1 cellular context compared by ENCODE assay signal in the genomic region with DNA sequence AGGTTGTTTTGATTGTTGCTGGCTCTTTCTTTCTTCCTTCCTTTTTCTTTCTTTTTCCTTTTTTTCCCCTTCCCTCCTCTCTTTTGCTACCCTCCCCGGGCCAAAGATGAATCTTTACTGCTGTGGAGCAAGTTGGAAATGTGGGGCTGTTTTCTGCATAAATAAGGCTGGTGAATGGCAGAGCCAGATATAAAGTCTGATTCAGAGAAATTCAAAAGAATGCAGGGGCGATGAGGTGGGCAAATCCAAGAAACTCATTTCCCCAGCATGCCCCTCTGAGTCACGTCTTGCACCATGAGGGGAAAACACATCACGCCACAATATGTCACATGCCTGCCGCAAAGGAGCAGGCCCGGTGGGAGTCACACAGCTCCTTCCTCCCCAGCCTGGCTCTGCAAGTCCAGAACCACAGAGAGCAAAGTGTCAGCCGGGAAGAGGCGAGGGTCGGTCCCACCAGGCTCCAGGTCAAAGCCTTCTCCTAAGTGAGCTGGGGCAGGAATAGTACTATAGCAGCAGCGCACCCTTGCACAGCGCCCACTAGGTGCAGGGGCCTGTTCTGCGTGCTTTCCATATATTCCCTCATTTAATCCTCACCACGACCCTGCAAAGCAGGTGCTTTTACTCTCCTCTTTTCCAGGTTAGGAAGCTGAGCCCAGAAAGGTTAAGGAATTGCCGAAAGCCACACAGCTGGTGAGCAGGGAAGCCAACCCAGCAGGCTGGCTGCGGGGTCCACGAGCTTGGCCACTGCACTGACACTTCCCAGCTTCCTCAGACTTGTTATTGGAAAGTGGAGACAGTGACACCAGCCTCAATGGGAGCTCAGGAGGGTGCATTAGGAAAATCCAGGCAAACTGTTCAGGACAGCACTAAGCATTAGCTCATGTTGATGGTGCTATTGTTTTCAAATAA.
TF ChIP-seq lines count a peak whose summit lies in the region.

No MANE protein-coding gene starts in this region.

TF ChIP-seq in K562, 482 proteins besides CTCF, POLR2A, EP300 and RAD21 (continued from another document and continues in another):
- TF ChIP-seq MBD2 (IDR thresholded peaks at IDR 0.05; ENCODE audit: borderline replicate concordance, low read depth) (no peak), NR4A1 (CRISPR knock-in tag; IDR thresholded peaks at IDR 0.05) (peak; percentile 35; the same call in 1 of the 2 replicates), NR4A1 (tag; IDR thresholded peaks at IDR 0.05) (no peak), ARID1B (IDR thresholded peaks at IDR 0.05) (peak; percentile 41; the same call in 1 of the 2 replicates), CXXC5 (CRISPR knock-in tag; IDR thresholded peaks at IDR 0.05) (0 out of 2 replicates have a peak, but pooled peaks have one; percentile 29), ETV5 (CRISPR knock-in tag; IDR thresholded peaks at IDR 0.05; ENCODE audit: low read depth) (0 out of 2 replicates have a peak, but pooled peaks have one; percentile 20), SMARCB1 (IDR thresholded peaks at IDR 0.05; ENCODE audit: insufficient read length, low read depth) (no peak), RBFOX2 (IDR thresholded peaks at IDR 0.05; ENCODE audit: low read depth, low read length) (peak; percentile 64), TBP (optimal IDR thresholded peaks at IDR 0.05; ENCODE audit: low read depth, low read length) (peak; percentile 56), MTA3 (IDR thresholded peaks at IDR 0.05; ENCODE audit: borderline replicate concordance) (no peak; the same call in none of the 2 replicates), NR1H2 (CRISPR knock-in tag; IDR thresholded peaks at IDR 0.05) (no peak; the same call in 1 of the 2 replicates), ZBTB17 (CRISPR knock-in tag; IDR thresholded peaks at IDR 0.05) (0 out of 2 replicates have a peak, but pooled peaks have one; percentile 48), EP400 (IDR thresholded peaks at IDR 0.05) (no peak; the same call in 1 of the 2 replicates), ZC3H11A (IDR thresholded peaks at IDR 0.05; ENCODE audit: low read depth, low read length) (no peak; the same call in 1 of the 2 replicates), ZNF143 (CRISPR knock-in tag; IDR thresholded peaks at IDR 0.05) (0 out of 2 replicates have a peak, but pooled peaks have one; percentile 34), ZFP36 (IDR thresholded peaks at IDR 0.05; ENCODE audit: low read depth, low read length, partially characterized antibody) (peak; percentile 7), ZNF707 (CRISPR knock-in tag; conservative IDR thresholded peaks at IDR 0.05) (no peak), ZNF436 (CRISPR knock-in tag; IDR thresholded peaks at IDR 0.05) (no peak), SP1 (CRISPR knock-in tag; IDR thresholded peaks at IDR 0.05) (peak; percentile 37), SIN3A (IDR thresholded peaks at IDR 0.05; ENCODE audit: borderline replicate concordance in 2 of 2, control insufficient read depth in 1 of 2, low read depth in 2 of 2, low read length in 2 of 2) (no peak), HDAC2 (IDR thresholded peaks at IDR 0.05) (peak; percentile 57; the same call in 1 of the 2 replicates)
- TF ChIP-seq, protein P1, sequence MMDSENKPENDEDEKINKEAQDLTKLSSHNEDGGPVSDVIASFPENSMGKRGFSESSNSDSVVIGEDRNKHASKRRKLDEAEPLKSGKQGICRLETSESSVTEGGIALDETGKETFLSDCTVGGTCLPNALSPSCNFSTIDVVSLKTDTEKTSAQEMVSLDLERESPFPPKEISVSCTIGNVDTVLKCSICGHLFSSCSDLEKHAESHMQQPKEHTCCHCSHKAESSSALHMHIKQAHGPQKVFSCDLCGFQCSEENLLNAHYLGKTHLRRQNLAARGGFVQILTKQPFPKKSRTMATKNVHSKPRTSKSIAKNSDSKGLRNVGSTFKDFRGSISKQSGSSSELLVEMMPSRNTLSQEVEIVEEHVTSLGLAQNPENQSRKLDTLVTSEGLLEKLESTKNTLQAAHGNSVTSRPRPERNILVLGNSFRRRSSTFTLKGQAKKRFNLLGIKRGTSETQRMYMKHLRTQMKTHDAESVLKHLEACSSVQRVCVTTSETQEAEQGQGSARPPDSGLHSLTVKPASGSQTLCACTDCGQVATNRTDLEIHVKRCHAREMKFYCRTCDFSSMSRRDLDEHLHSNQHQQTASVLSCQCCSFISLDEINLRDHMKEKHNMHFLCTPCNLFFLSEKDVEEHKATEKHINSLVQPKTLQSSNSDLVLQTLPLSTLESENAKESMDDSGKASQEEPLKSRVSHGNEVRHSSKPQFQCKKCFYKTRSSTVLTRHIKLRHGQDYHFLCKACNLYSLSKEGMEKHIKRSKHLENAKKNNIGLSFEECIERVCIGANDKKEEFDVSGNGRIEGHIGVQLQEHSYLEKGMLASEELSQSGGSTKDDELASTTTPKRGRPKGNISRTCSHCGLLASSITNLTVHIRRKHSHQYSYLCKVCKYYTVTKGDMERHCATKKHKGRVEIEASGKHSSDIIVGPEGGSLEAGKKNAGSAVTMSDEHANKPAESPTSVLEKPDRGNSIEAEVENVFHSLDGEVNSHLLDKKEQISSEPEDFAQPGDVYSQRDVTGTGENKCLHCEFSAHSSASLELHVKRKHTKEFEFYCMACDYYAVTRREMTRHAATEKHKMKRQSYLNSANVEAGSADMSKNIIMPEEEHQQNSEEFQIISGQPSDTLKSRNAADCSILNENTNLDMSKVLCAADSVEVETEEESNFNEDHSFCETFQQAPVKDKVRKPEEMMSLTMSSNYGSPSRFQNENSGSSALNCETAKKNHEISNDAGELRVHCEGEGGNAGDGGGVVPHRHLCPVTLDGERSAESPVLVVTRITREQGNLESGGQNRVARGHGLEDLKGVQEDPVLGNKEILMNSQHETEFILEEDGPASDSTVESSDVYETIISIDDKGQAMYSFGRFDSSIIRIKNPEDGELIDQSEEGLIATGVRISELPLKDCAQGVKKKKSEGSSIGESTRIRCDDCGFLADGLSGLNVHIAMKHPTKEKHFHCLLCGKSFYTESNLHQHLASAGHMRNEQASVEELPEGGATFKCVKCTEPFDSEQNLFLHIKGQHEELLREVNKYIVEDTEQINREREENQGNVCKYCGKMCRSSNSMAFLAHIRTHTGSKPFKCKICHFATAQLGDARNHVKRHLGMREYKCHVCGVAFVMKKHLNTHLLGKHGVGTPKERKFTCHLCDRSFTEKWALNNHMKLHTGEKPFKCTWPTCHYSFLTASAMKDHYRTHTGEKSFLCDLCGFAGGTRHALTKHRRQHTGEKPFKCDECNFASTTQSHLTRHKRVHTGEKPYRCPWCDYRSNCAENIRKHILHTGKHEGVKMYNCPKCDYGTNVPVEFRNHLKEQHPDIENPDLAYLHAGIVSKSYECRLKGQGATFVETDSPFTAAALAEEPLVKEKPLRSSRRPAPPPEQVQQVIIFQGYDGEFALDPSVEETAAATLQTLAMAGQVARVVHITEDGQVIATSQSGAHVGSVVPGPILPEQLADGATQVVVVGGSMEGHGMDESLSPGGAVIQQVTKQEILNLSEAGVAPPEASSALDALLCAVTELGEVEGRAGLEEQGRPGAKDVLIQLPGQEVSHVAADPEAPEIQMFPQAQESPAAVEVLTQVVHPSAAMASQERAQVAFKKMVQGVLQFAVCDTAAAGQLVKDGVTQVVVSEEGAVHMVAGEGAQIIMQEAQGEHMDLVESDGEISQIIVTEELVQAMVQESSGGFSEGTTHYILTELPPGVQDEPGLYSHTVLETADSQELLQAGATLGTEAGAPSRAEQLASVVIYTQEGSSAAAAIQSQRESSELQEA (IDR thresholded peaks at IDR 0.05; ENCODE audit: low read depth), result peak; percentile 43; the same call in 1 of the 2 replicates
- TF ChIP-seq, protein P2, sequence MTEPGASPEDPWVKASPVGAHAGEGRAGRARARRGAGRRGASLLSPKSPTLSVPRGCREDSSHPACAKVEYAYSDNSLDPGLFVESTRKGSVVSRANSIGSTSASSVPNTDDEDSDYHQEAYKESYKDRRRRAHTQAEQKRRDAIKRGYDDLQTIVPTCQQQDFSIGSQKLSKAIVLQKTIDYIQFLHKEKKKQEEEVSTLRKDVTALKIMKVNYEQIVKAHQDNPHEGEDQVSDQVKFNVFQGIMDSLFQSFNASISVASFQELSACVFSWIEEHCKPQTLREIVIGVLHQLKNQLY (CRISPR knock-in tag; conservative IDR thresholded peaks at IDR 0.05), result 0 out of 4 replicates have a peak, but pooled peaks of 1 of the 2 experiments have one; percentile 48
- TF ChIP-seq, protein P3, sequence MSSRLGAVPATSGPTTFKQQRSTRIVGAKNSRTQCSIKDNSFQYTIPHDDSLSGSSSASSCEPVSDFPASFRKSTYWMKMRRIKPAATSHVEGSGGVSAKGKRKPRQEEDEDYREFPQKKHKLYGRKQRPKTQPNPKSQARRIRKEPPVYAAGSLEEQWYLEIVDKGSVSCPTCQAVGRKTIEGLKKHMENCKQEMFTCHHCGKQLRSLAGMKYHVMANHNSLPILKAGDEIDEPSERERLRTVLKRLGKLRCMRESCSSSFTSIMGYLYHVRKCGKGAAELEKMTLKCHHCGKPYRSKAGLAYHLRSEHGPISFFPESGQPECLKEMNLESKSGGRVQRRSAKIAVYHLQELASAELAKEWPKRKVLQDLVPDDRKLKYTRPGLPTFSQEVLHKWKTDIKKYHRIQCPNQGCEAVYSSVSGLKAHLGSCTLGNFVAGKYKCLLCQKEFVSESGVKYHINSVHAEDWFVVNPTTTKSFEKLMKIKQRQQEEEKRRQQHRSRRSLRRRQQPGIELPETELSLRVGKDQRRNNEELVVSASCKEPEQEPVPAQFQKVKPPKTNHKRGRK (tag; IDR thresholded peaks at IDR 0.05), result peak; percentile 79
- TF ChIP-seq, protein P4, sequence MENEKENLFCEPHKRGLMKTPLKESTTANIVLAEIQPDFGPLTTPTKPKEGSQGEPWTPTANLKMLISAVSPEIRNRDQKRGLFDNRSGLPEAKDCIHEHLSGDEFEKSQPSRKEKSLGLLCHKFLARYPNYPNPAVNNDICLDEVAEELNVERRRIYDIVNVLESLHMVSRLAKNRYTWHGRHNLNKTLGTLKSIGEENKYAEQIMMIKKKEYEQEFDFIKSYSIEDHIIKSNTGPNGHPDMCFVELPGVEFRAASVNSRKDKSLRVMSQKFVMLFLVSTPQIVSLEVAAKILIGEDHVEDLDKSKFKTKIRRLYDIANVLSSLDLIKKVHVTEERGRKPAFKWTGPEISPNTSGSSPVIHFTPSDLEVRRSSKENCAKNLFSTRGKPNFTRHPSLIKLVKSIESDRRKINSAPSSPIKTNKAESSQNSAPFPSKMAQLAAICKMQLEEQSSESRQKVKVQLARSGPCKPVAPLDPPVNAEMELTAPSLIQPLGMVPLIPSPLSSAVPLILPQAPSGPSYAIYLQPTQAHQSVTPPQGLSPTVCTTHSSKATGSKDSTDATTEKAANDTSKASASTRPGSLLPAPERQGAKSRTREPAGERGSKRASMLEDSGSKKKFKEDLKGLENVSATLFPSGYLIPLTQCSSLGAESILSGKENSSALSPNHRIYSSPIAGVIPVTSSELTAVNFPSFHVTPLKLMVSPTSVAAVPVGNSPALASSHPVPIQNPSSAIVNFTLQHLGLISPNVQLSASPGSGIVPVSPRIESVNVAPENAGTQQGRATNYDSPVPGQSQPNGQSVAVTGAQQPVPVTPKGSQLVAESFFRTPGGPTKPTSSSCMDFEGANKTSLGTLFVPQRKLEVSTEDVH (IDR thresholded peaks at IDR 0.05; ENCODE audit: low read depth, partially characterized antibody), result no peak
- TF ChIP-seq, protein P5, sequence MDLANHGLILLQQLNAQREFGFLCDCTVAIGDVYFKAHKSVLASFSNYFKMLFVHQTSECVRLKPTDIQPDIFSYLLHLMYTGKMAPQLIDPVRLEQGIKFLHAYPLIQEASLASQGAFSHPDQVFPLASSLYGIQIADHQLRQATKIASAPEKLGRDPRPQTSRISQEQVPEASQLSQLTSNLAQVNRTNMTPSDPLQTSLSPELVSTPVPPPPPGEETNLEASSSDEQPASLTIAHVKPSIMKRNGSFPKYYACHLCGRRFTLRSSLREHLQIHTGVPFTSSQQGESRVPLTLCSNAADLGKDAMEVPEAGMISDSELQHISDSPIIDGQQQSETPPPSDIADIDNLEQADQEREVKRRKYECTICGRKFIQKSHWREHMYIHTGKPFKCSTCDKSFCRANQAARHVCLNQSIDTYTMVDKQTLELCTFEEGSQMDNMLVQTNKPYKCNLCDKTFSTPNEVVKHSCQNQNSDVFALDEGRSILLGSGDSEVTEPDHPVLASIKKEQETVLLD (IDR thresholded peaks at IDR 0.05), result 0 out of 2 replicates have a peak, but pooled peaks have one; percentile 20
- TF ChIP-seq, protein P6, sequence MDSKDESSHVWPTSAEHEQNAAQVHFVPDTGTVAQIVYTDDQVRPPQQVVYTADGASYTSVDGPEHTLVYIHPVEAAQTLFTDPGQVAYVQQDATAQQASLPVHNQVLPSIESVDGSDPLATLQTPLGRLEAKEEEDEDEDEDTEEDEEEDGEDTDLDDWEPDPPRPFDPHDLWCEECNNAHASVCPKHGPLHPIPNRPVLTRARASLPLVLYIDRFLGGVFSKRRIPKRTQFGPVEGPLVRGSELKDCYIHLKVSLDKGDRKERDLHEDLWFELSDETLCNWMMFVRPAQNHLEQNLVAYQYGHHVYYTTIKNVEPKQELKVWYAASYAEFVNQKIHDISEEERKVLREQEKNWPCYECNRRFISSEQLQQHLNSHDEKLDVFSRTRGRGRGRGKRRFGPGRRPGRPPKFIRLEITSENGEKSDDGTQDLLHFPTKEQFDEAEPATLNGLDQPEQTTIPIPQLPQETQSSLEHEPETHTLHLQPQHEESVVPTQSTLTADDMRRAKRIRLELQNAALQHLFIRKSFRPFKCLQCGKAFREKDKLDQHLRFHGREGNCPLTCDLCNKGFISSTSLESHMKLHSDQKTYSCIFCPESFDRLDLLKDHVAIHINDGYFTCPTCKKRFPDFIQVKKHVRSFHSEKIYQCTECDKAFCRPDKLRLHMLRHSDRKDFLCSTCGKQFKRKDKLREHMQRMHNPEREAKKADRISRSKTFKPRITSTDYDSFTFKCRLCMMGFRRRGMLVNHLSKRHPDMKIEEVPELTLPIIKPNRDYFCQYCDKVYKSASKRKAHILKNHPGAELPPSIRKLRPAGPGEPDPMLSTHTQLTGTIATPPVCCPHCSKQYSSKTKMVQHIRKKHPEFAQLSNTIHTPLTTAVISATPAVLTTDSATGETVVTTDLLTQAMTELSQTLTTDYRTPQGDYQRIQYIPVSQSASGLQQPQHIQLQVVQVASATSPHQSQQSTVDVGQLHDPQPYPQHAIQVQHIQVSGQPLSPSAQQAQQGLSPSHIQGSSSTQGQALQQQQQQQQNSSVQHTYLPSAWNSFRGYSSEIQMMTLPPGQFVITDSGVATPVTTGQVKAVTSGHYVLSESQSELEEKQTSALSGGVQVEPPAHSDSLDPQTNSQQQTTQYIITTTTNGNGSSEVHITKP (IDR thresholded peaks at IDR 0.05; ENCODE audit: partially characterized antibody), result no peak
- TF ChIP-seq, protein P7, sequence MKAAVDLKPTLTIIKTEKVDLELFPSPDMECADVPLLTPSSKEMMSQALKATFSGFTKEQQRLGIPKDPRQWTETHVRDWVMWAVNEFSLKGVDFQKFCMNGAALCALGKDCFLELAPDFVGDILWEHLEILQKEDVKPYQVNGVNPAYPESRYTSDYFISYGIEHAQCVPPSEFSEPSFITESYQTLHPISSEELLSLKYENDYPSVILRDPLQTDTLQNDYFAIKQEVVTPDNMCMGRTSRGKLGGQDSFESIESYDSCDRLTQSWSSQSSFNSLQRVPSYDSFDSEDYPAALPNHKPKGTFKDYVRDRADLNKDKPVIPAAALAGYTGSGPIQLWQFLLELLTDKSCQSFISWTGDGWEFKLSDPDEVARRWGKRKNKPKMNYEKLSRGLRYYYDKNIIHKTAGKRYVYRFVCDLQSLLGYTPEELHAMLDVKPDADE (conservative IDR thresholded peaks at IDR 0.05; ENCODE audit: control insufficient read depth, low read depth, low read length), result 0 out of 2 replicates have a peak, but pooled peaks have one; percentile 9
